ENCODE assay signal across 28 cellular contexts in genomic region chr14:33352821-33353220, GRCh38.
"Had no signal": no experiment of that assay in that cellular context is flagged by ENCODE, and none has a peak within 500 bp of the region (broad histone marks: within the 10 kb centered on the region; RNA-seq: fewer than 3 reads in every experiment).

No MANE protein-coding gene starts in this region.

- H3K4me3 ChIP-seq: MG63, SK-N-MC had no signal

- H3K4me3 Mint-ChIP-seq: activated CD4-positive, alpha-beta memory T cell treated with anti-CD3 and anti-CD28 coated beads, Interleukin-2, amount 10 ng/mL, durations not matched to agents 7 days and 5 days; activated CD4-positive, alpha-beta T cell treated with anti-CD3 and anti-CD28 coated beads for 36 hours; activated naive CD4-positive, alpha-beta T cell treated with anti-CD3 and anti-CD28 coated beads, Interleukin-2, amount 50 U/mL, for 24 hours; T-cell had no signal

- ATAC-seq: activated CD4-positive, alpha-beta T cell treated with anti-CD3 and anti-CD28 coated beads for 36 hours; Panc1; Right ventricle myocardium inferior; T-cell had no signal

- H3K36me3 Mint-ChIP-seq: activated naive CD4-positive, alpha-beta T cell treated with anti-CD3 and anti-CD28 coated beads, Interleukin-2, amount 50 U/mL, for 24 hours; T-cell had no signal

- H3K27me3 Mint-ChIP-seq: activated CD4-positive, alpha-beta memory T cell treated with anti-CD3 and anti-CD28 coated beads, Interleukin-2, amount 10 ng/mL, durations not matched to agents 7 days and 5 days; activated CD4-positive, alpha-beta T cell treated with anti-CD3 and anti-CD28 coated beads for 36 hours; activated naive CD4-positive, alpha-beta T cell treated with anti-CD3 and anti-CD28 coated beads, Interleukin-2, amount 50 U/mL, for 24 hours; T-cell had no signal

- H3K4me1 Mint-ChIP-seq: activated CD4-positive, alpha-beta memory T cell treated with anti-CD3 and anti-CD28 coated beads, Interleukin-2, amount 10 ng/mL, durations not matched to agents 7 days and 5 days; activated CD4-positive, alpha-beta T cell treated with anti-CD3 and anti-CD28 coated beads for 36 hours; activated naive CD4-positive, alpha-beta T cell treated with anti-CD3 and anti-CD28 coated beads, Interleukin-2, amount 50 U/mL, for 24 hours; T-cell had no signal

- H3K36me3 ChIP-seq: MG63, WERI-Rb-1 had no signal

- H3K4me2 ChIP-seq: KMS-11 had no signal

- H3K9me3 Mint-ChIP-seq: activated naive CD4-positive, alpha-beta T cell treated with anti-CD3 and anti-CD28 coated beads, Interleukin-2, amount 50 U/mL, for 24 hours had no signal

- H3K27ac ChIP-seq: KMS-11, SK-N-MC, WERI-Rb-1 had no signal

- DNase-seq: activated CD4-positive, alpha-beta memory T cell treated with anti-CD3 and anti-CD28 coated beads, Interleukin-2, amount 10 ng/mL, durations not matched to agents 7 days and 5 days; activated CD4-positive, alpha-beta T cell treated with anti-CD3 and anti-CD28 coated beads for 36 hours; activated CD4-positive, alpha-beta T cell treated with anti-CD3 and anti-CD28 coated beads, Interleukin-2, amount 50 U/mL, for 1 hour; activated CD8-positive, alpha-beta memory T cell treated with anti-CD3 and anti-CD28 coated beads, Interleukin-2, amount 50 U/mL, for 4 hours; anterior cingulate cortex; cerebellar nuclear complex; MG63; MV-4-11; NCI-H1092 treated with DMSO at 0.1 percent for 48 hours; NCI-H1417 treated with DMSO at 0.1 percent for 48 hours; NCI-H1694; NCI-H2029; NCI-H2107; NCI-H2171 treated with DMSO at 0.1 percent for 48 hours; NCI-H226; NCI-H510A; NCI-H526 treated with DMSO at 0.1 percent for 48 hours; NCI-H82; RPMI8226; T-cell; T-helper 2 cell; T1000; WERI-Rb-1 had no signal

- H3K9me3 ChIP-seq: MG63 had no signal

- H3K9ac ChIP-seq: KMS-11 had no signal

- H3K27me3 ChIP-seq: MG63 had no signal

- H3K27ac Mint-ChIP-seq: activated CD4-positive, alpha-beta memory T cell treated with anti-CD3 and anti-CD28 coated beads, Interleukin-2, amount 10 ng/mL, durations not matched to agents 7 days and 5 days; activated CD4-positive, alpha-beta T cell treated with anti-CD3 and anti-CD28 coated beads for 36 hours; activated naive CD4-positive, alpha-beta T cell treated with anti-CD3 and anti-CD28 coated beads, Interleukin-2, amount 50 U/mL, for 24 hours; T-cell had no signal
